ENCODE assay signal across 1 cellular context in the genomic region with DNA sequence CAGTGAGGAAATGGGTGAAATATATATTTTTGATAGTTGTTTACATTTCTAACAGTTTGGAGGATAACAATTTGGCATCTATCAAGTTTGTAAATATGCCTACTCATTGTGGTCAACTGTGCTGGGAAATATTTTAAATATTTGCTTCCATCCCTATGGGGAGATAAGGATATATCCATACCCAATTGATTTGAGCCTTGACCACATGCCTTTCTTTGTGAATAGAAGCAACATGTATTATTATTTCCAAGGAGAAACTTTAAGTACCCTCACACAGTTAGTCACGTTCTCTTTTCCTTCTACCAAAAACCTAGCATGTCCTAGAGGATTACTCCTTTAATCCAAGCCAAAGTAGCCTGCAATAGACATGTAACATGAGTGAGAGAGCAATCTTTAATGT.
TF ChIP-seq lines count a peak whose summit lies in the region.

No MANE protein-coding gene starts in this region.

TF ChIP-seq in HepG2, 621 proteins besides CTCF, POLR2A, EP300 and RAD21 (continued from another document):
- no peak for TF ChIP-seq ZFYVE20 (CRISPR knock-in tag; IDR thresholded peaks at IDR 0.05; ENCODE audit: borderline replicate concordance, low read depth)
- TF ChIP-seq, protein P1, sequence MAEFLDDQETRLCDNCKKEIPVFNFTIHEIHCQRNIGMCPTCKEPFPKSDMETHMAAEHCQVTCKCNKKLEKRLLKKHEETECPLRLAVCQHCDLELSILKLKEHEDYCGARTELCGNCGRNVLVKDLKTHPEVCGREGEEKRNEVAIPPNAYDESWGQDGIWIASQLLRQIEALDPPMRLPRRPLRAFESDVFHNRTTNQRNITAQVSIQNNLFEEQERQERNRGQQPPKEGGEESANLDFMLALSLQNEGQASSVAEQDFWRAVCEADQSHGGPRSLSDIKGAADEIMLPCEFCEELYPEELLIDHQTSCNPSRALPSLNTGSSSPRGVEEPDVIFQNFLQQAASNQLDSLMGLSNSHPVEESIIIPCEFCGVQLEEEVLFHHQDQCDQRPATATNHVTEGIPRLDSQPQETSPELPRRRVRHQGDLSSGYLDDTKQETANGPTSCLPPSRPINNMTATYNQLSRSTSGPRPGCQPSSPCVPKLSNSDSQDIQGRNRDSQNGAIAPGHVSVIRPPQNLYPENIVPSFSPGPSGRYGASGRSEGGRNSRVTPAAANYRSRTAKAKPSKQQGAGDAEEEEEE (CRISPR knock-in tag; IDR thresholded peaks at IDR 0.05; ENCODE audit: borderline replicate concordance) = no peak
- TF ChIP-seq HOXA7 (CRISPR knock-in tag; IDR thresholded peaks at IDR 0.05) = no peak
- TF ChIP-seq HOXD1 (CRISPR knock-in tag; IDR thresholded peaks at IDR 0.05) = no peak
TF ChIP-seq in HepG2: peak in this region for 0.
